In genomic region chr20:50547956-50548355, GRCh38 we compare ENCODE assay signal across 1 cellular context.
TF ChIP-seq lines count a peak whose summit lies in the region.

No MANE protein-coding gene starts in this region.

TF ChIP-seq in GM23338, 12 proteins besides CTCF, POLR2A, EP300 and RAD21 (continued from another document):
- TF ChIP-seq REST (IDR thresholded peaks at IDR 0.05; ENCODE audit: unreplicated experiment) (no peak), ZNF462 (CRISPR knock-in tag; IDR thresholded peaks at IDR 0.05) (no peak), CREB1 (CRISPR knock-in tag; IDR thresholded peaks at IDR 0.05; ENCODE audit: low read depth) (no peak)
TF ChIP-seq in GM23338: peak in this region for 0.
